22 cellular contexts compared by ENCODE assay signal in genomic region chr18:28457784-28458183, GRCh38.
"Had no signal": no experiment of that assay in that cellular context is flagged by ENCODE, and none has a peak within 500 bp of the region (broad histone marks: within the 10 kb centered on the region; RNA-seq: fewer than 3 reads in every experiment).

No MANE protein-coding gene starts in this region.

- H3K9me3 ChIP-seq: SK-N-SH had no signal

- H3K9ac ChIP-seq: KMS-11, SK-N-SH had no signal

- H3K36me3 Mint-ChIP-seq: IgD-negative memory B cell, T-cell had no signal

- H3K4me2 ChIP-seq: KMS-11, SK-N-SH had no signal

- H3K27ac ChIP-seq: KMS-11, RWPE1 had no signal

- FAIRE-seq: K562 had no signal

- H3K4me1 Mint-ChIP-seq: IgD-negative memory B cell, T-cell had no signal

- H3K27ac Mint-ChIP-seq: IgD-negative memory B cell, T-cell had no signal

- H3K4me3 Mint-ChIP-seq: IgD-negative memory B cell, T-cell had no signal

- H3K27me3 Mint-ChIP-seq: IgD-negative memory B cell, T-cell had no signal

- DNase-seq: Kasumi-1, MM.1S, NCI-H1092 treated with DMSO at 0.1 percent for 48 hours, NCI-H1436, NCI-H1694 treated with DMSO at 0.1 percent for 48 hours, NCI-H1930, NCI-H2081 treated with DMSO at 0.1 percent for 48 hours, NCI-H2171, NCI-H226, NCI-H446, NCI-H510A, NCI-H524 treated with DMSO at 0.1 percent for 48 hours, NCI-H69, NCI-H774, SHP77, SK-N-SH, SW 1271, T-cell had no signal

- H3K4me3 ChIP-seq: K562 had no signal
